Comparison of ENCODE assay signal across 8 cellular contexts in the genomic region with DNA sequence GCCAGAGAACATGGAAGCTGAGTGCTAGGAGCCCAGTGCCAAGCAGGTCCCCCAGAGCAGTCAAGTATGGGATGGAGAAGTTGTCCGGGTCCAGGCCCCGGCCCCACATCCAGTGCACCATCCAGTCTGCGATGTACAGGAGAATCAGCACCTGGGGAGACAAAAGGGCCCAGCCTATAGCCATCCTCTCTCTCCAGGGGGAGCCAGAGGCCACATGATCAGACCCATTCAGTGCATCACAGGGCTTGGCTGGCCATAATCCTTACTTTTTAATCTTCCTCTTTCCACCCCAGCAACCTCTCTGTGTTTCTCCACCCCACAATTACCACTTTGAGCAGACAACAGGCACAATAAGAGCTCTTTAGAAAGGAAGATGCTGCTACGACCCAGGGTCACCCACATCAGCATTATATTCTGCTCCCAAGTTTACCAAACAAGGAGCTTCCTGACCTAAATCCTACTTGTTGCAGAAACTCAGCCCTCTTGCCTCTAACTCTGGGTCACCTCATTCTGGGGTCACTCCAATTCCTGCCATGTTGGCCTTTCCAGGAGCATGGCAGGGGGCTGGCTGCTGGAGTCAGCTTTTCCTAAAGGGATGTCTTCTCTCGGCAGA. TPM values are rescaled to one million over a fixed set of nuclear protein-coding genes. Genes with fewer than 3 reads are reported as not detected.
DNase-seq lines count a peak whose midpoint lies in the region; ATAC-seq, FAIRE-seq and TF ChIP-seq lines count a peak whose summit lies in the region.

No MANE protein-coding gene starts in this region.

- H2BK20ac ChIP-seq in H1 (ENCODE audit: low read length): no peak overlapping the region

- WGBS in H1 (ENCODE audit: extremely low coverage in 1 of 2, insufficient coverage in 1 of 2, insufficient read length in 1 of 2, insufficient replicate concordance in 2 of 2, low coverage in 1 of 2, low lambda C conversion rate in 2 of 2, missing lambda C conversion rate in 1 of 2), 2 experiments: 86% methylated on average over 5 of the region's 5 CpGs; no CpG with 5 or more reads in 1 of the 2 experiments

- no peak overlapping the region for H4K8ac ChIP-seq in H1 (ENCODE audit: extremely low read depth, insufficient read depth, low read length)

- H3K23me2 ChIP-seq in H1 (ENCODE audit: low read depth, low read length): no peaks in the 10 kb centered on the region; the same call in 1 of the 2 replicates

- no peak overlapping the region for H2BK120ac ChIP-seq in H1 (replicated peaks; ENCODE audit: low read depth, low read length)

- H3K27me3 ChIP-seq in H1 (replicated peaks in 1 of 4; ENCODE audit: control insufficient read depth in 3 of 4, extremely low read depth in 1 of 4, insufficient read depth in 3 of 4, low read length in 3 of 4): no peaks in the 10 kb centered on the region

- TF ChIP-seq EP300 in H1 (IDR thresholded peaks at IDR 0.05; ENCODE audit: borderline replicate concordance in 1 of 2, low read depth in 2 of 2, low read length in 2 of 2): no peak

- no peak overlapping the region for H3K27ac ChIP-seq in H1 (ENCODE audit: low read depth, low read length)

- no peak overlapping the region for H2BK5ac ChIP-seq in H1 (ENCODE audit: low read depth, low read length)

- H2AK5ac ChIP-seq in H1 (ENCODE audit: low read depth, low read length): no peak overlapping the region

- ATAC-seq in HG02763 (IDR thresholded peaks at IDR 0.05; ENCODE audit: unreplicated experiment) (peak; percentile 50), mucosa of descending colon (peak; percentile 89), GM19023 (IDR thresholded peaks at IDR 0.05; ENCODE audit: unreplicated experiment) (no peak)

- no peak overlapping the region for H2BK12ac ChIP-seq in H1 (ENCODE audit: low read depth, low read length)

- no peaks in the 10 kb centered on the region for H3K79me2 ChIP-seq in H1 (ENCODE audit: control insufficient read depth in 1 of 2, insufficient read depth in 2 of 2, low read length in 2 of 2)

- no peak overlapping the region for H4K91ac ChIP-seq in H1 (replicated peaks; ENCODE audit: insufficient read length, low read length)

- CTCF ChIA-PET in H1 (lab: Charles Lee; ENCODE audit: partially characterized antibody): interaction anchor here (0.5 to 11.7 kb wide), 67 partner anchors 8 to 636 kb away, joined by 3 to 206 read pairs (median 5); no protein-coding TSS in a partner anchor

- POLR2A ChIA-PET in H1 (lab: Charles Lee; ENCODE audit: partially characterized antibody): interaction anchor here (0.8 to 1.5 kb wide), 6 partner anchors 14 to 186 kb away, joined by 3 to 4 read pairs (median 3); a partner anchor contains a TSS

- DNase-seq in EH (ENCODE audit: low read depth) (peak; percentile 70), NCI-H460 (ENCODE audit: extremely low read depth, low read depth) (peak; percentile 74), H1 (ENCODE audit: low read depth in 1 of 2, low spot score in 2 of 2) (peak in 1 of 2 experiments; percentile 70), mucosa of descending colon (peak in 2 of 3 donors; percentile 72 to 85), superior temporal gyrus (ENCODE audit: extremely low spot score) (peak; percentile 90)
- DNase-seq in activated CD4-positive, alpha-beta T cell treated with anti-CD3 and anti-CD28 coated beads, Interleukin-2, amount 50 U/mL, for 1 hour: peak; percentile 59

- H3K36me3 ChIP-seq in H1 (ENCODE audit: control insufficient read depth in 2 of 4, insufficient read depth in 4 of 4, low read length in 3 of 4) (peaks cover 8 to 28% (median 24%) of the 10 kb centered on the region in 4 experiments), mucosa of descending colon (ENCODE audit: low read depth) (no peaks in the 10 kb centered on the region)

- no peak overlapping the region for H4K5ac ChIP-seq in H1 (ENCODE audit: insufficient read length, low read depth, low read length)

- H2BK15ac ChIP-seq in H1 (ENCODE audit: low read length): no peak overlapping the region

- no peaks in the 10 kb centered on the region for H3K4me1 ChIP-seq in H1 (replicated peaks in 1 of 4; ENCODE audit: control insufficient read depth in 3 of 4, insufficient read depth in 4 of 4, low read length in 3 of 4)
- no peaks in the 10 kb centered on the region for H3K4me1 ChIP-seq in mucosa of descending colon (ENCODE audit: low read depth)

- H3K18ac ChIP-seq in H1 (ENCODE audit: extremely low read depth, low read length): no peak overlapping the region

- H2AFZ ChIP-seq in H1 (ENCODE audit: low read length): no peak overlapping the region

- no peak overlapping the region for H3K4ac ChIP-seq in H1 (replicated peaks; ENCODE audit: insufficient read length, low read depth, low read length)

- no peaks in the 10 kb centered on the region for H3K79me1 ChIP-seq in H1 (ENCODE audit: low read depth, low read length)

- no peak overlapping the region for H3K4me3 ChIP-seq in H1 (ENCODE audit: extremely low read depth in 1 of 4, insufficient read depth in 2 of 4, low read depth in 3 of 4, low read length in 4 of 4)
- H3K4me3 ChIP-seq in mucosa of descending colon: no peak overlapping the region

- H4K20me1 ChIP-seq in H1 (replicated peaks in 1 of 2; ENCODE audit: control insufficient read depth in 1 of 2, insufficient read depth in 2 of 2, low read length in 2 of 2): no peaks in the 10 kb centered on the region

- no peak overlapping the region for H3K9ac ChIP-seq in H1 (replicated peaks in 1 of 4; ENCODE audit: extremely low read depth in 1 of 4, low read depth in 3 of 4, low read length in 3 of 4)

- H3K4me2 ChIP-seq in H1 (ENCODE audit: insufficient read depth in 1 of 2, low read depth in 2 of 2, low read length in 2 of 2): no peak overlapping the region

- TF ChIP-seq CTCF in H1 (IDR thresholded peaks at IDR 0.05; ENCODE audit: control extremely low read depth in 1 of 3, insufficient read depth in 1 of 3, low read depth in 1 of 3, low read length in 3 of 3): peak; percentile 82 to 84 (median 84)
- peak; percentile 63 for TF ChIP-seq CTCF in mucosa of descending colon (IDR thresholded peaks at IDR 0.05)

- intact Hi-C loops in mucosa of descending colon (cut with DNase I, micrococcal nuclease): loop anchor here (5.0 to 10.0 kb wide), 3 partner anchors 123 to 313 kb away; no protein-coding TSS in a partner anchor

- H3K14ac ChIP-seq in H1 (ENCODE audit: insufficient read length): no peak overlapping the region

- H3K9me3 ChIP-seq in H1 (ENCODE audit: insufficient read depth in 2 of 2, low read depth in 1 of 2, low read length in 1 of 2) (no peaks in the 10 kb centered on the region), mucosa of descending colon (no peaks in the 10 kb centered on the region)

- no peak for TF ChIP-seq POLR2A in H1 (IDR thresholded peaks at IDR 0.05; ENCODE audit: control extremely low read depth in 1 of 2, low read depth in 2 of 2, low read length in 2 of 2)

- FAIRE-seq in H1 (lab: Jason Lieb, UNC): no peak

- no peak overlapping the region for H3K23ac ChIP-seq in H1 (ENCODE audit: insufficient read length)

- peak; percentile 93 to 95 for TF ChIP-seq RAD21 in H1 (IDR thresholded peaks at IDR 0.05 in 1 of 2, conservative IDR thresholded peaks at IDR 0.05 in 1 of 2; ENCODE audit: low read depth in 2 of 2, low read length in 2 of 2)

- H3K56ac ChIP-seq in H1 (replicated peaks; ENCODE audit: insufficient read length, low read depth, low read length): no peak overlapping the region

RNA-seq across cellular contexts. Expression of a gene that starts 16.4 kb away (rescaled TPM):
- total RNA-seq in NCI-H460 (2014; rRNA removed; shearing (Covaris generic)): 12.6 and 16.1 TPM in 2 replicates
- 13.2 and 15.7 TPM in 2 replicates for polyA plus RNA-seq in NCI-H460 (2014; cell fraction: nucleus; rRNA removed)
- total RNA-seq in H1 (2021; fragmentation: NEBNext Ultra II Directional; extraction: Animal tissue kit (Norgen Biotek cat#: 25700)): 16.4 and 17.3 TPM in 2 replicates
- 9.7 and 10.1 TPM in 2 replicates for polyA plus RNA-seq in H1 (2011; rRNA removed)
- polyA plus RNA-seq in H1 (2011; cell fraction: cytosol; rRNA removed): 12.1 TPM
- polyA plus RNA-seq in H1 (2011; cell fraction: nucleus; rRNA removed): 8.5 TPM
- polyA plus RNA-seq in H1 (2012, experiment 1 of 2): 10.7 to 13.2 TPM (median 12.2 TPM) in 4 replicates
- 2.7 TPM for polyA plus RNA-seq in H1 (2012, experiment 2 of 2)
- polyA plus RNA-seq in H1 (2013, experiment 1 of 2): 7.9 TPM
- 7.3 TPM for polyA plus RNA-seq in H1 (2013, experiment 2 of 2)
- polyA minus RNA-seq in H1 (2011; rRNA and poly(A)+ RNA removed): 10.2 and 17.4 TPM in 2 replicates
- 5.2 TPM for polyA minus RNA-seq in H1 (2011; cell fraction: cytosol; rRNA and poly(A)+ RNA removed)
- 5.8 TPM for polyA minus RNA-seq in H1 (2011; cell fraction: nucleus; rRNA and poly(A)+ RNA removed)
- total RNA-seq in mucosa of descending colon: 10 to 100 TPM in 1 of 3 donors, 1 to 10 TPM in 2; 4.7 to 27.5 (median 7.8) TPM

RNA-seq across cellular contexts. Expression of a gene that starts 21.3 kb away (rescaled TPM):
- 26.4 TPM in 2 replicates for total RNA-seq in NCI-H460 (2014; rRNA removed; shearing (Covaris generic))
- polyA plus RNA-seq in NCI-H460 (2014; cell fraction: nucleus; rRNA removed): 21.5 and 29.6 TPM in 2 replicates
- total RNA-seq in H1 (2021; fragmentation: NEBNext Ultra II Directional; extraction: Animal tissue kit (Norgen Biotek cat#: 25700)): 42.3 and 43.2 TPM in 2 replicates
- 34.1 and 41.2 TPM in 2 replicates for polyA plus RNA-seq in H1 (2011; rRNA removed)
- polyA plus RNA-seq in H1 (2011; cell fraction: cytosol; rRNA removed): 28.4 TPM
- 25.0 TPM for polyA plus RNA-seq in H1 (2011; cell fraction: nucleus; rRNA removed)
- 20.7 to 30.6 TPM (median 24.5 TPM) in 4 replicates for polyA plus RNA-seq in H1 (2012, experiment 1 of 2)
- polyA plus RNA-seq in H1 (2012, experiment 2 of 2): 20.3 TPM
- polyA plus RNA-seq in H1 (2013, experiment 1 of 2): 41.8 TPM
- polyA plus RNA-seq in H1 (2013, experiment 2 of 2): 43.3 TPM
- 34.8 and 38.2 TPM in 2 replicates for polyA minus RNA-seq in H1 (2011; rRNA and poly(A)+ RNA removed)
- 14.9 TPM for polyA minus RNA-seq in H1 (2011; cell fraction: cytosol; rRNA and poly(A)+ RNA removed)
- 13.4 TPM for polyA minus RNA-seq in H1 (2011; cell fraction: nucleus; rRNA and poly(A)+ RNA removed)
- 10 to 100 TPM in 1 of 3 donors, 1 to 10 TPM in 2; 2.1 to 25.0 (median 4.9) TPM for total RNA-seq in mucosa of descending colon

RNA-seq across cellular contexts. Expression of a gene that starts 41.7 kb away (rescaled TPM):
- 269 and 297 TPM in 2 replicates for total RNA-seq in NCI-H460 (2014; rRNA removed; shearing (Covaris generic))
- 97.1 and 152 TPM in 2 replicates for polyA plus RNA-seq in NCI-H460 (2014; cell fraction: nucleus; rRNA removed)
- total RNA-seq in H1 (2021; fragmentation: NEBNext Ultra II Directional; extraction: Animal tissue kit (Norgen Biotek cat#: 25700)): 461 and 492 TPM in 2 replicates
- 76.7 and 126 TPM in 2 replicates for polyA plus RNA-seq in H1 (2011; rRNA removed)
- polyA plus RNA-seq in H1 (2011; cell fraction: cytosol; rRNA removed): 127 TPM
- 25.0 TPM for polyA plus RNA-seq in H1 (2011; cell fraction: nucleus; rRNA removed)
- polyA plus RNA-seq in H1 (2012, experiment 1 of 2): 126 to 194 TPM (median 138 TPM) in 4 replicates
- polyA plus RNA-seq in H1 (2012, experiment 2 of 2): 86.0 TPM
- polyA plus RNA-seq in H1 (2013, experiment 1 of 2): 304 TPM
- 309 TPM for polyA plus RNA-seq in H1 (2013, experiment 2 of 2)
- 251 and 290 TPM in 2 replicates for polyA minus RNA-seq in H1 (2011; rRNA and poly(A)+ RNA removed)
- 140 TPM for polyA minus RNA-seq in H1 (2011; cell fraction: cytosol; rRNA and poly(A)+ RNA removed)
- 97.7 TPM for polyA minus RNA-seq in H1 (2011; cell fraction: nucleus; rRNA and poly(A)+ RNA removed)
- 100 to 1,000 TPM in 2 of 3 donors, 10 to 100 TPM in 1; 52.7 to 140 (median 103) TPM for total RNA-seq in mucosa of descending colon

RNA-seq across cellular contexts. Expression of a gene that starts 58.3 kb away (rescaled TPM):
- total RNA-seq in NCI-H460 (2014; rRNA removed; shearing (Covaris generic)): not detected in 2 replicates
- polyA plus RNA-seq in NCI-H460 (2014; cell fraction: nucleus; rRNA removed): not detected in 2 replicates
- not detected in 2 replicates for total RNA-seq in H1 (2021; fragmentation: NEBNext Ultra II Directional; extraction: Animal tissue kit (Norgen Biotek cat#: 25700))
- 0.05 TPM in 1 of 2 replicates, not detected in the other for polyA plus RNA-seq in H1 (2011; rRNA removed)
- not detected for polyA plus RNA-seq in H1 (2011; cell fraction: cytosol; rRNA removed)
- 0.04 TPM for polyA plus RNA-seq in H1 (2011; cell fraction: nucleus; rRNA removed)
- polyA plus RNA-seq in H1 (2012, experiment 1 of 2): not detected in 4 replicates
- not detected for polyA plus RNA-seq in H1 (2012, experiment 2 of 2)
- polyA plus RNA-seq in H1 (2013, experiment 1 of 2): 0.02 TPM
- not detected for polyA plus RNA-seq in H1 (2013, experiment 2 of 2)
- polyA minus RNA-seq in H1 (2011; rRNA and poly(A)+ RNA removed): not detected in 2 replicates
- not detected for polyA minus RNA-seq in H1 (2011; cell fraction: cytosol; rRNA and poly(A)+ RNA removed)
- not detected for polyA minus RNA-seq in H1 (2011; cell fraction: nucleus; rRNA and poly(A)+ RNA removed)
- total RNA-seq in mucosa of descending colon: under 1 TPM in 1 of 3 donors, not detected in 2; 0.19 TPM
